In genomic region chr16:15523092-15523541, GRCh38 we compare ENCODE assay signal across 1 cellular context.
TF ChIP-seq lines count a peak whose summit lies in the region.

No MANE protein-coding gene starts in this region.

TF ChIP-seq in WTC11, 78 proteins besides CTCF, POLR2A, EP300 and RAD21 (continued from another document):
- TF ChIP-seq, protein P1, sequence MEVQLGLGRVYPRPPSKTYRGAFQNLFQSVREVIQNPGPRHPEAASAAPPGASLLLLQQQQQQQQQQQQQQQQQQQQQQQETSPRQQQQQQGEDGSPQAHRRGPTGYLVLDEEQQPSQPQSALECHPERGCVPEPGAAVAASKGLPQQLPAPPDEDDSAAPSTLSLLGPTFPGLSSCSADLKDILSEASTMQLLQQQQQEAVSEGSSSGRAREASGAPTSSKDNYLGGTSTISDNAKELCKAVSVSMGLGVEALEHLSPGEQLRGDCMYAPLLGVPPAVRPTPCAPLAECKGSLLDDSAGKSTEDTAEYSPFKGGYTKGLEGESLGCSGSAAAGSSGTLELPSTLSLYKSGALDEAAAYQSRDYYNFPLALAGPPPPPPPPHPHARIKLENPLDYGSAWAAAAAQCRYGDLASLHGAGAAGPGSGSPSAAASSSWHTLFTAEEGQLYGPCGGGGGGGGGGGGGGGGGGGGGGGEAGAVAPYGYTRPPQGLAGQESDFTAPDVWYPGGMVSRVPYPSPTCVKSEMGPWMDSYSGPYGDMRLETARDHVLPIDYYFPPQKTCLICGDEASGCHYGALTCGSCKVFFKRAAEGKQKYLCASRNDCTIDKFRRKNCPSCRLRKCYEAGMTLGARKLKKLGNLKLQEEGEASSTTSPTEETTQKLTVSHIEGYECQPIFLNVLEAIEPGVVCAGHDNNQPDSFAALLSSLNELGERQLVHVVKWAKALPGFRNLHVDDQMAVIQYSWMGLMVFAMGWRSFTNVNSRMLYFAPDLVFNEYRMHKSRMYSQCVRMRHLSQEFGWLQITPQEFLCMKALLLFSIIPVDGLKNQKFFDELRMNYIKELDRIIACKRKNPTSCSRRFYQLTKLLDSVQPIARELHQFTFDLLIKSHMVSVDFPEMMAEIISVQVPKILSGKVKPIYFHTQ (CRISPR knock-in tag; IDR thresholded peaks at IDR 0.05), result no peak
- no peak for TF ChIP-seq MXD4 (CRISPR knock-in tag; IDR thresholded peaks at IDR 0.05; ENCODE audit: borderline replicate concordance)
- TF ChIP-seq, protein P2, sequence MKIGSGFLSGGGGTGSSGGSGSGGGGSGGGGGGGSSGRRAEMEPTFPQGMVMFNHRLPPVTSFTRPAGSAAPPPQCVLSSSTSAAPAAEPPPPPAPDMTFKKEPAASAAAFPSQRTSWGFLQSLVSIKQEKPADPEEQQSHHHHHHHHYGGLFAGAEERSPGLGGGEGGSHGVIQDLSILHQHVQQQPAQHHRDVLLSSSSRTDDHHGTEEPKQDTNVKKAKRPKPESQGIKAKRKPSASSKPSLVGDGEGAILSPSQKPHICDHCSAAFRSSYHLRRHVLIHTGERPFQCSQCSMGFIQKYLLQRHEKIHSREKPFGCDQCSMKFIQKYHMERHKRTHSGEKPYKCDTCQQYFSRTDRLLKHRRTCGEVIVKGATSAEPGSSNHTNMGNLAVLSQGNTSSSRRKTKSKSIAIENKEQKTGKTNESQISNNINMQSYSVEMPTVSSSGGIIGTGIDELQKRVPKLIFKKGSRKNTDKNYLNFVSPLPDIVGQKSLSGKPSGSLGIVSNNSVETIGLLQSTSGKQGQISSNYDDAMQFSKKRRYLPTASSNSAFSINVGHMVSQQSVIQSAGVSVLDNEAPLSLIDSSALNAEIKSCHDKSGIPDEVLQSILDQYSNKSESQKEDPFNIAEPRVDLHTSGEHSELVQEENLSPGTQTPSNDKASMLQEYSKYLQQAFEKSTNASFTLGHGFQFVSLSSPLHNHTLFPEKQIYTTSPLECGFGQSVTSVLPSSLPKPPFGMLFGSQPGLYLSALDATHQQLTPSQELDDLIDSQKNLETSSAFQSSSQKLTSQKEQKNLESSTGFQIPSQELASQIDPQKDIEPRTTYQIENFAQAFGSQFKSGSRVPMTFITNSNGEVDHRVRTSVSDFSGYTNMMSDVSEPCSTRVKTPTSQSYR (CRISPR knock-in tag; IDR thresholded peaks at IDR 0.05), result no peak
- TF ChIP-seq ZBTB21 (CRISPR knock-in tag; IDR thresholded peaks at IDR 0.05; ENCODE audit: borderline replicate concordance), result no peak
- TF ChIP-seq, protein P3, sequence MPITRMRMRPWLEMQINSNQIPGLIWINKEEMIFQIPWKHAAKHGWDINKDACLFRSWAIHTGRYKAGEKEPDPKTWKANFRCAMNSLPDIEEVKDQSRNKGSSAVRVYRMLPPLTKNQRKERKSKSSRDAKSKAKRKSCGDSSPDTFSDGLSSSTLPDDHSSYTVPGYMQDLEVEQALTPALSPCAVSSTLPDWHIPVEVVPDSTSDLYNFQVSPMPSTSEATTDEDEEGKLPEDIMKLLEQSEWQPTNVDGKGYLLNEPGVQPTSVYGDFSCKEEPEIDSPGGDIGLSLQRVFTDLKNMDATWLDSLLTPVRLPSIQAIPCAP (CRISPR knock-in tag; IDR thresholded peaks at IDR 0.05), result no peak
TF ChIP-seq in WTC11: peak in this region for 1.
